Comparison of ENCODE assay signal across 9 cellular contexts in the genomic region with DNA sequence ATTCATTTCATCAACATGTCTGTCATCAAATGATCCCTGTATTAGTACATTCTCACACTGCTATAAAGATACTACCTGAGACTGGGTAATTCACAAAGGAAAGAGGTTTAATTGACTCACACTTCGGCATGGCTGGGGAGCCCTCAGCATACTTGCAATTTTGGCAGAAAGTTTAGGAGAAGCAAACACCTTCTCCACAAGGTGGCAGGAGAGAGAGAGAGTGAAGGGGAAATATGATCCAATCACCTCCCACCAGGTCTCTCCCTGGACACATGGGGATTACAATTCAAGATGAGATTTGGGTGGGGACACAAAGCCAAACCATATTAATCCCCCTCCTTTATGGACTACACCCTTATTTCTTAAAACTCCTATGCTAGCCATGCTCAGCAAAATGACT.
A peak's percentile ranks its signal among the peaks of the same experiment; 100 is the strongest.
DNase-seq lines count a peak whose midpoint lies in the region; ATAC-seq, FAIRE-seq and TF ChIP-seq lines count a peak whose summit lies in the region.
"Had no signal": no experiment of that assay in that cellular context is flagged by ENCODE, and none has a peak within 500 bp of the region (broad histone marks: within the 10 kb centered on the region; RNA-seq: fewer than 3 reads in every experiment).

No MANE protein-coding gene starts in this region.

- no peak overlapping the region for H3K4me3 Mint-ChIP-seq in activated T-cell treated with anti-CD3 and anti-CD28 coated beads, Interleukin-2, amount 50 U/mL, for 24 hours
- H3K4me3 Mint-ChIP-seq in activated naive CD4-positive, alpha-beta T cell treated with anti-CD3 and anti-CD28 coated beads, Interleukin-2, amount 10 ng/mL, durations not matched to agents 7 days and 5 days, result no peak overlapping the region

- no peak overlapping the region for H3K27ac Mint-ChIP-seq in activated T-cell treated with anti-CD3 and anti-CD28 coated beads, Interleukin-2, amount 50 U/mL, for 24 hours
- no peak overlapping the region for H3K27ac Mint-ChIP-seq in activated naive CD4-positive, alpha-beta T cell treated with anti-CD3 and anti-CD28 coated beads, Interleukin-2, amount 10 ng/mL, durations not matched to agents 7 days and 5 days

- DNase-seq in A172 (ENCODE audit: low spot score) (peak; percentile 30), GM12891 (ENCODE audit: insufficient read length, low spot score) (no peak), SK-MEL-5 (ENCODE audit: low read depth, low spot score) (peak; percentile 59), glomerular visceral epithelial cell (ENCODE audit: extremely low spot score) (peak; percentile 9)
- no peak for DNase-seq in activated T-cell treated with anti-CD3 and anti-CD28 coated beads, Interleukin-2, amount 50 U/mL, for 24 hours
- no peak for DNase-seq in stimulated activated naive CD4-positive, alpha-beta T cell (lab: John Stamatoyannopoulos, UW)
- DNase-seq in activated naive CD4-positive, alpha-beta T cell treated with anti-CD3 and anti-CD28 coated beads, Interleukin-2, amount 10 ng/mL, durations not matched to agents 7 days and 5 days, result no peak
- DNase-seq: NCI-H345 had no signal

- in situ Hi-C loops in SK-MEL-5 (cut with HindIII; ENCODE audit: low pct_unique_long_range_greater_than_20kb, low sequenced_read_pairs), result no loop called here

- H3K27me3 Mint-ChIP-seq in activated T-cell treated with anti-CD3 and anti-CD28 coated beads, Interleukin-2, amount 50 U/mL, for 24 hours, result no peaks in the 10 kb centered on the region
- no peaks in the 10 kb centered on the region for H3K27me3 Mint-ChIP-seq in activated naive CD4-positive, alpha-beta T cell treated with anti-CD3 and anti-CD28 coated beads, Interleukin-2, amount 10 ng/mL, durations not matched to agents 7 days and 5 days

- FAIRE-seq in GM12891 (lab: Jason Lieb, UNC), result peak; percentile 26

- H3K4me1 Mint-ChIP-seq in activated T-cell treated with anti-CD3 and anti-CD28 coated beads, Interleukin-2, amount 50 U/mL, for 24 hours (ENCODE audit: low read depth), result no peaks in the 10 kb centered on the region
- no peaks in the 10 kb centered on the region for H3K4me1 Mint-ChIP-seq in activated naive CD4-positive, alpha-beta T cell treated with anti-CD3 and anti-CD28 coated beads, Interleukin-2, amount 10 ng/mL, durations not matched to agents 7 days and 5 days

- no peaks in the 10 kb centered on the region for H3K9me3 Mint-ChIP-seq in activated T-cell treated with anti-CD3 and anti-CD28 coated beads, Interleukin-2, amount 50 U/mL, for 24 hours
- no peaks in the 10 kb centered on the region for H3K9me3 Mint-ChIP-seq in activated naive CD4-positive, alpha-beta T cell treated with anti-CD3 and anti-CD28 coated beads, Interleukin-2, amount 10 ng/mL, durations not matched to agents 7 days and 5 days

- TF ChIP-seq POLR2A in GM12891 (IDR thresholded peaks at IDR 0.05; ENCODE audit: low read depth, low read length), result no peak

- no peaks in the 10 kb centered on the region for H3K36me3 Mint-ChIP-seq in activated T-cell treated with anti-CD3 and anti-CD28 coated beads, Interleukin-2, amount 50 U/mL, for 24 hours (ENCODE audit: low read depth)
- no peaks in the 10 kb centered on the region for H3K36me3 Mint-ChIP-seq in activated naive CD4-positive, alpha-beta T cell treated with anti-CD3 and anti-CD28 coated beads, Interleukin-2, amount 10 ng/mL, durations not matched to agents 7 days and 5 days

- CTCF ChIA-PET in activated naive CD4-positive, alpha-beta T cell treated with anti-CD3 and anti-CD28 coated beads, Interleukin-2, amount 10 ng/mL, durations not matched to agents 7 days and 5 days (lab: Charles Lee), result no interaction called here

- ATAC-seq in GM18498 (IDR thresholded peaks at IDR 0.05; ENCODE audit: unreplicated experiment), result no peak

TF ChIP-seq in GM12891, 5 proteins besides CTCF, POLR2A, EP300 and RAD21:
- TF ChIP-seq TAF1 (IDR thresholded peaks at IDR 0.05; ENCODE audit: low read depth, low read length) (no peak), SPI1 (IDR thresholded peaks at IDR 0.05; ENCODE audit: low read depth, low read length) (no peak), PAX5 (IDR thresholded peaks at IDR 0.05; ENCODE audit: insufficient read depth, low read length, severe bottlenecking) (no peak), POLR2AphosphoS5 (IDR thresholded peaks at IDR 0.05; ENCODE audit: low read depth, low read length) (no peak), POU2F2 (IDR thresholded peaks at IDR 0.05; ENCODE audit: low read depth, low read length) (no peak)

Comparison
In these comparisons a context has a peak if more than half of its experiments do, and no peak if none do; other contexts are left out.
1. DNase-seq: peak in A172 (single experiment), SK-MEL-5 (single experiment) and glomerular visceral epithelial cell (single experiment); none in GM12891 (single experiment), activated T-cell treated with anti-CD3 and anti-CD28 coated beads, Interleukin-2, amount 50 U/mL, for 24 hours (single experiment), stimulated activated naive CD4-positive, alpha-beta T cell (0 of 6) and activated naive CD4-positive, alpha-beta T cell treated with anti-CD3 and anti-CD28 coated beads, Interleukin-2, amount 10 ng/mL, durations not matched to agents 7 days and 5 days (single experiment).